In genomic region chr2:201959198-201959597, GRCh38 we compare ENCODE assay signal across 29 cellular contexts.
"Had no signal": no experiment of that assay in that cellular context is flagged by ENCODE, and none has a peak within 500 bp of the region (broad histone marks: within the 10 kb centered on the region; RNA-seq: fewer than 3 reads in every experiment).

No MANE protein-coding gene starts in this region.

- H3K27me3 ChIP-seq: brain microvascular endothelial cell, MG63 had no signal

- DNase-seq: activated CD4-positive, alpha-beta T cell treated with anti-CD3 and anti-CD28 coated beads, Interleukin-2, amount 10 ng/mL, durations not matched to agents 24 days and 14 days; activated CD4-positive, alpha-beta T cell treated with anti-CD3 and anti-CD28 coated beads, Interleukin-2, amount 50 U/mL, for 4 hours; activated CD4-positive, CD25-positive, alpha-beta regulatory T cell; activated CD8-positive, alpha-beta T cell treated with anti-CD3 and anti-CD28 coated beads for 36 hours; activated effector memory CD4-positive, alpha-beta T cell treated with anti-CD3 and anti-CD28 coated beads, Interleukin-2, amount 50 U/mL, for 16 hours; activated naive CD4-positive, alpha-beta T cell; activated naive CD4-positive, alpha-beta T cell treated with anti-CD3 and anti-CD28 coated beads, Interleukin-2, amount 50 U/mL, for 16 hours; activated naive CD8-positive, alpha-beta T cell treated with anti-CD3 and anti-CD28 coated beads for 36 hours; activated T-cell treated with anti-CD3 and anti-CD28 coated beads, Interleukin-2, amount 50 U/mL, for 1 hour; activated T-cell treated with anti-CD3 and anti-CD28 coated beads, Interleukin-2, amount 50 U/mL, for 72 hours; amniotic stem cell; aorta; brain microvascular endothelial cell; Kasumi-1; MV-4-11; NCI-H1092; NCI-H1436 treated with DMSO at 0.1 percent for 48 hours; NCI-H1694 treated with DMSO at 0.1 percent for 48 hours; NCI-H2029; NCI-H345; Right ventricle myocardium superior; SW 1271; T-helper 1 cell; T-helper 2 cell; T-helper 9 cell; WERI-Rb-1 had no signal

- ATAC-seq: activated CD8-positive, alpha-beta T cell treated with anti-CD3 and anti-CD28 coated beads for 36 hours; activated T-cell treated with anti-CD3 and anti-CD28 coated beads, Interleukin-2, amount 50 U/mL, for 72 hours; activated T-helper 17 cell treated with anti-CD3 and anti-CD28 coated beads, Interleukin-2, amount 50 U/mL, for 72 hours had no signal

- H3K9me3 ChIP-seq: MG63 had no signal

- H3K4me3 ChIP-seq: cardiac muscle cell, MG63 had no signal

- H3K36me3 ChIP-seq: brain microvascular endothelial cell, cardiac muscle cell, MG63, WERI-Rb-1 had no signal

- H3K27ac ChIP-seq: brain microvascular endothelial cell, cardiac muscle cell, WERI-Rb-1 had no signal
